Comparison of ENCODE assay signal across 1 cellular context in the genomic region with DNA sequence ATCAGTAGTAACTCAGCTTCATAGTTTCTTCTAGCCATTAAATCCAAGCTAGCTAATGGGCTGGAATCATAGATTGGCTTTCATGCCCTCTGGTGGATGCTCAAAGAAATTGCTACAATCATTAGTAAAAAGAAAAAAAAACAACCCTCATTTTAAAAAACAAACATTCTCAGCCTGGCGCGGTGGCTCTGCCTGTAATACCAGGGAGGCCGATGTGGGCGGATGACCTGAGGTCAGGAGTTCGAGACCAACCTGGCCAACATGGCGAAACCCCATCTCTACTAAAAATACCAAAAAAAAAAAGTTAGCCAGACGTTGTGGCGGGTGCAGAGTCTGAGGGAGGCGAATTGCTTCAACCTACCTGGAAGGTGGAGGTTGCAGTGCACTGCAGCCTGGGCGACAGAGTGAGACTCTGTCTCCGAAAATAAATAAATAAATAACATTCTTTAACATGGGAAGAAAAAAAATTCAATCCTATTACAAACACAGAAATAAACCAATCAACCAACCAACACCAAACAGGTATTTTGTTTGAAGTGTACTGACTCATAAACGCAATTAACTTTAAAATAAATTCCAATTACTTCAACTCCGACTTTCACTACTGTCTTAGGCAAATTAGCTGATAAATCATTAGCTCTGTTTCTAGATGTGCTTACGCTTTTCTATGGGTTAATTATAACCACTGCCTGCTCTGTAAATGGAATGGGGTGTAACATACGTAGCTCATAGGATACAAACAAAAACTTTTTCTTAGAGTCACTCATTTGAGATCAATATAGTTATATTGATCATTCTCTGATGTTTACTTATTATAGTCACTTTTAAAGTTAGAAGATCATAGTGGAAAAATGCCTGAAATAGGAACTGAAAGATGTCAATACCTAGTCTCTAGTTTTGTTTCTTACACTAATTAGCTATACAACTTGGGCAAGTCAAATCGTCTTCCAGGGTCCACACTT.
TF ChIP-seq lines count a peak whose summit lies in the region.

No MANE protein-coding gene starts in this region.

TF ChIP-seq in HepG2, 621 proteins besides CTCF, POLR2A, EP300 and RAD21 (continued from another document and continues in another):
- TF ChIP-seq, protein P1, sequence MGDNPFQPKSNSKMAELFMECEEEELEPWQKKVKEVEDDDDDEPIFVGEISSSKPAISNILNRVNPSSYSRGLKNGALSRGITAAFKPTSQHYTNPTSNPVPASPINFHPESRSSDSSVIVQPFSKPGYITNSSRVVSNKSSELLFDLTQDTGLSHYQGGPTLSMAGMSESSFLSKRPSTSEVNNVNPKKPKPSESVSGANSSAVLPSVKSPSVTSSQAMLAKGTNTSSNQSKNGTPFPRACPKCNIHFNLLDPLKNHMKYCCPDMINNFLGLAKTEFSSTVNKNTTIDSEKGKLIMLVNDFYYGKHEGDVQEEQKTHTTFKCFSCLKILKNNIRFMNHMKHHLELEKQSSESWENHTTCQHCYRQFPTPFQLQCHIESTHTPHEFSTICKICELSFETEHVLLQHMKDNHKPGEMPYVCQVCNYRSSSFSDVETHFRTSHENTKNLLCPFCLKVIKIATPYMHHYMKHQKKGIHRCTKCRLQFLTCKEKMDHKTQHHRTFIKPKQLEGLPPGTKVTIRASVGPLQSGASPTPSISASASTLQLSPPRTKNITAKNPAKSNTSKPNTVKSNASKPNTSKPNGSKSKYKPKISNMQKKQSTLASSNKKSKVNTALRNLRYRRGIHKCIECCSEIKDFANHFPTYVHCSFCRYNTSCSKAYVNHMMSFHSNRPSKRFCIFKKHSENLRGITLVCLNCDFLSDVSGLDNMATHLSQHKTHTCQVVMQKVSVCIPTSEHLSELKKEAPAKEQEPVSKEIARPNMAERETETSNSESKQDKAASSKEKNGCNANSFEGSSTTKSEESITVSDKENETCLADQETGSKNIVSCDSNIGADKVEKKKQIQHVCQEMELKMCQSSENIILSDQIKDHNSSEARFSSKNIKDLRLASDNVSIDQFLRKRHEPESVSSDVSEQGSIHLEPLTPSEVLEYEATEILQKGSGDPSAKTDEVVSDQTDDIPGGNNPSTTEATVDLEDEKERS (CRISPR knock-in tag; IDR thresholded peaks at IDR 0.05), result no peak
- TF ChIP-seq ZBTB44 (CRISPR knock-in tag; IDR thresholded peaks at IDR 0.05) (no peak), ZNF329 (CRISPR knock-in tag; IDR thresholded peaks at IDR 0.05; ENCODE audit: low read depth) (no peak), ZKSCAN8 (CRISPR knock-in tag; IDR thresholded peaks at IDR 0.05; ENCODE audit: borderline replicate concordance) (peak; percentile 23; the same call in 1 of the 2 replicates), HNRNPLL (IDR thresholded peaks at IDR 0.05; ENCODE audit: low read depth, low read length, poor library complexity, severe bottlenecking) (no peak), ZNF737 (CRISPR knock-in tag; IDR thresholded peaks at IDR 0.05; ENCODE audit: borderline replicate concordance) (no peak), RNF2 (conservative IDR thresholded peaks at IDR 0.05; ENCODE audit: low read depth) (no peak), ZIK1 (CRISPR knock-in tag; IDR thresholded peaks at IDR 0.05; ENCODE audit: borderline replicate concordance, low read depth) (no peak), HIC2 (CRISPR knock-in tag; IDR thresholded peaks at IDR 0.05; ENCODE audit: low read depth) (no peak), ZFP41 (CRISPR knock-in tag; IDR thresholded peaks at IDR 0.05; ENCODE audit: borderline replicate concordance) (no peak), U2AF2 (IDR thresholded peaks at IDR 0.05; ENCODE audit: low read depth, low read length) (no peak), TCF12 (IDR thresholded peaks at IDR 0.05) (no peak), TCF12 (CRISPR knock-in tag; IDR thresholded peaks at IDR 0.05) (no peak), CENPT (CRISPR knock-in tag; IDR thresholded peaks at IDR 0.05; ENCODE audit: low read depth) (no peak), XBP1 (CRISPR knock-in tag; IDR thresholded peaks at IDR 0.05) (no peak), HMG20B (CRISPR knock-in tag; conservative IDR thresholded peaks at IDR 0.05) (no peak), ZNF780A (CRISPR knock-in tag; IDR thresholded peaks at IDR 0.05) (no peak), PTBP1 (IDR thresholded peaks at IDR 0.05; ENCODE audit: low read depth, low read length, poor library complexity, severe bottlenecking) (no peak), ZNF160 (CRISPR knock-in tag; IDR thresholded peaks at IDR 0.05) (no peak), POLR2AphosphoS2 (IDR thresholded peaks at IDR 0.05; ENCODE audit: low read depth, low read length) (no peak), RBM39 (IDR thresholded peaks at IDR 0.05; ENCODE audit: low read depth, low read length, poor library complexity, severe bottlenecking) (no peak), HNRNPL (IDR thresholded peaks at IDR 0.05; ENCODE audit: low read depth, low read length) (no peak), ATF7 (IDR thresholded peaks at IDR 0.05) (no peak), ATF7 (CRISPR knock-in tag; IDR thresholded peaks at IDR 0.05) (no peak), ZNF644 (CRISPR knock-in tag; IDR thresholded peaks at IDR 0.05; ENCODE audit: low read depth) (peak; percentile 60), ZSCAN21 (CRISPR knock-in tag; IDR thresholded peaks at IDR 0.05; ENCODE audit: borderline replicate concordance) (no peak), SP4 (CRISPR knock-in tag; IDR thresholded peaks at IDR 0.05) (no peak), ZNF143 (CRISPR knock-in tag; IDR thresholded peaks at IDR 0.05) (no peak), SNAI1 (CRISPR knock-in tag; IDR thresholded peaks at IDR 0.05; ENCODE audit: borderline replicate concordance) (no peak), SPEN (CRISPR knock-in tag; IDR thresholded peaks at IDR 0.05; ENCODE audit: low read depth) (no peak), AKAP8 (CRISPR knock-in tag; IDR thresholded peaks at IDR 0.05) (no peak), ZNF20 (CRISPR knock-in tag; IDR thresholded peaks at IDR 0.05) (no peak), DNMT3B (CRISPR knock-in tag; conservative IDR thresholded peaks at IDR 0.05) (no peak), FOXJ3 (CRISPR knock-in tag; IDR thresholded peaks at IDR 0.05; ENCODE audit: borderline replicate concordance) (no peak; the same call in 1 of the 2 replicates), CREB3 (CRISPR knock-in tag; IDR thresholded peaks at IDR 0.05) (no peak), ZNF282 (IDR thresholded peaks at IDR 0.05; ENCODE audit: partially characterized antibody) (no peak), ZNF512 (CRISPR knock-in tag; IDR thresholded peaks at IDR 0.05) (no peak), GFI1 (CRISPR knock-in tag; IDR thresholded peaks at IDR 0.05; ENCODE audit: borderline replicate concordance) (no peak), CBX2 (IDR thresholded peaks at IDR 0.05; ENCODE audit: low read depth, low read length) (no peak), CBX2 (CRISPR knock-in tag; IDR thresholded peaks at IDR 0.05; ENCODE audit: low read depth) (no peak), KLF13 (CRISPR knock-in tag; IDR thresholded peaks at IDR 0.05) (no peak)
- TF ChIP-seq, protein P2, sequence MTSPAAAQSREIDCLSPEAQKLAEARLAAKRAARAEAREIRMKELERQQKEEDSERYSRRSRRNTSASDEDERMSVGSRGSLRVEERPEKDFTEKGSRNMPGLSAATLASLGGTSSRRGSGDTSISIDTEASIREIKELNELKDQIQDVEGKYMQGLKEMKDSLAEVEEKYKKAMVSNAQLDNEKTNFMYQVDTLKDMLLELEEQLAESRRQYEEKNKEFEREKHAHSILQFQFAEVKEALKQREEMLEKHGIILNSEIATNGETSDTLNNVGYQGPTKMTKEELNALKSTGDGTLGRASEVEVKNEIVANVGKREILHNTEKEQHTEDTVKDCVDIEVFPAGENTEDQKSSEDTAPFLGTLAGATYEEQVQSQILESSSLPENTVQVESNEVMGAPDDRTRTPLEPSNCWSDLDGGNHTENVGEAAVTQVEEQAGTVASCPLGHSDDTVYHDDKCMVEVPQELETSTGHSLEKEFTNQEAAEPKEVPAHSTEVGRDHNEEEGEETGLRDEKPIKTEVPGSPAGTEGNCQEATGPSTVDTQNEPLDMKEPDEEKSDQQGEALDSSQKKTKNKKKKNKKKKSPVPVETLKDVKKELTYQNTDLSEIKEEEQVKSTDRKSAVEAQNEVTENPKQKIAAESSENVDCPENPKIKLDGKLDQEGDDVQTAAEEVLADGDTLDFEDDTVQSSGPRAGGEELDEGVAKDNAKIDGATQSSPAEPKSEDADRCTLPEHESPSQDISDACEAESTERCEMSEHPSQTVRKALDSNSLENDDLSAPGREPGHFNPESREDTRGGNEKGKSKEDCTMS (CRISPR knock-in tag; conservative IDR thresholded peaks at IDR 0.05), result no peak
- TF ChIP-seq, protein P3, sequence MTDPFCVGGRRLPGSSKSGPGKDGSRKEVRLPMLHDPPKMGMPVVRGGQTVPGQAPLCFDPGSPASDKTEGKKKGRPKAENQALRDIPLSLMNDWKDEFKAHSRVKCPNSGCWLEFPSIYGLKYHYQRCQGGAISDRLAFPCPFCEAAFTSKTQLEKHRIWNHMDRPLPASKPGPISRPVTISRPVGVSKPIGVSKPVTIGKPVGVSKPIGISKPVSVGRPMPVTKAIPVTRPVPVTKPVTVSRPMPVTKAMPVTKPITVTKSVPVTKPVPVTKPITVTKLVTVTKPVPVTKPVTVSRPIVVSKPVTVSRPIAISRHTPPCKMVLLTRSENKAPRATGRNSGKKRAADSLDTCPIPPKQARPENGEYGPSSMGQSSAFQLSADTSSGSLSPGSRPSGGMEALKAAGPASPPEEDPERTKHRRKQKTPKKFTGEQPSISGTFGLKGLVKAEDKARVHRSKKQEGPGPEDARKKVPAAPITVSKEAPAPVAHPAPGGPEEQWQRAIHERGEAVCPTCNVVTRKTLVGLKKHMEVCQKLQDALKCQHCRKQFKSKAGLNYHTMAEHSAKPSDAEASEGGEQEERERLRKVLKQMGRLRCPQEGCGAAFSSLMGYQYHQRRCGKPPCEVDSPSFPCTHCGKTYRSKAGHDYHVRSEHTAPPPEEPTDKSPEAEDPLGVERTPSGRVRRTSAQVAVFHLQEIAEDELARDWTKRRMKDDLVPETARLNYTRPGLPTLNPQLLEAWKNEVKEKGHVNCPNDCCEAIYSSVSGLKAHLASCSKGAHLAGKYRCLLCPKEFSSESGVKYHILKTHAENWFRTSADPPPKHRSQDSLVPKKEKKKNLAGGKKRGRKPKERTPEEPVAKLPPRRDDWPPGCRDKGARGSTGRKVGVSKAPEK (CRISPR knock-in tag; IDR thresholded peaks at IDR 0.05; ENCODE audit: borderline replicate concordance), result no peak
- TF ChIP-seq, protein P4, sequence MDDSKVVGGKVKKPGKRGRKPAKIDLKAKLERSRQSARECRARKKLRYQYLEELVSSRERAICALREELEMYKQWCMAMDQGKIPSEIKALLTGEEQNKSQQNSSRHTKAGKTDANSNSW (CRISPR knock-in tag; IDR thresholded peaks at IDR 0.05; ENCODE audit: borderline replicate concordance), result no peak
